Comparison of ENCODE assay signal across 35 cellular contexts in the genomic region with DNA sequence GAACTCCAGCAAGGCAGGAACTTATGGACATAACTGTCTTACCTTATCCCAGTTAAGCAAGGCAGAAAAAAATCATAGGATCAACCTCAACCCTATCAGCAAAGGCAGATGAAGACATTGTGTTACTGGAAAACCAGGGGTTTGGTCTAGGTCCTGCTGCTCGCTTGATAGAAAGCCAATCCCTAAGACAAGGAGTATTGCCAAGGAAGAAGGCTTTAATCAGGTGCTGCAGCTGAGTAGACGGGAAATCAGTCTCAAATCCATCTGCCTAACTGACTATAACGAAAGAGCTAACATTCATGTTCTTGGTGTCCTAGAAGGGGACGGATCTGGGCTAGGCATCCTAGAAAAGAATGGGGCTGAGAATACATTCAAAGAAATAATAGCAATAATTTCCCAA.
DNase-seq lines count a peak whose midpoint lies in the region; ATAC-seq, FAIRE-seq and TF ChIP-seq lines count a peak whose summit lies in the region.
"Had no signal": no experiment of that assay in that cellular context is flagged by ENCODE, and none has a peak within 500 bp of the region (broad histone marks: within the 10 kb centered on the region; RNA-seq: fewer than 3 reads in every experiment).

No MANE protein-coding gene starts in this region.

- no peaks in the 10 kb centered on the region for H3K4me1 Mint-ChIP-seq in endodermal cell
- no peaks in the 10 kb centered on the region for H3K4me1 Mint-ChIP-seq in progenitor cell of endocrine pancreas (ENCODE audit: low read depth)
- H3K4me1 Mint-ChIP-seq: B cell; CD14-positive monocyte; CD4-positive, alpha-beta memory T cell; CD4-positive, CD25-positive, alpha-beta regulatory T cell; CD8-positive, alpha-beta memory T cell had no signal

- TF ChIP-seq POLR2A in K562 (conservative IDR thresholded peaks at IDR 0.05) (no peak), gastroesophageal sphincter (IDR thresholded peaks at IDR 0.05) (no peak)

- TF ChIP-seq RAD21 in K562 (CRISPR knock-in tag; conservative IDR thresholded peaks at IDR 0.05 in 1 of 2, IDR thresholded peaks at IDR 0.05 in 1 of 2), result no peak

- no peak overlapping the region for H2AFZ ChIP-seq in K562 (ENCODE audit: low read depth, low read length)

- H3K27ac ChIP-seq in K562 (ENCODE audit: extremely low read depth, low read depth, low read length), result no peak overlapping the region
- no peak overlapping the region for H3K27ac ChIP-seq in endodermal cell (ENCODE audit: low read depth, low read length)
- H3K27ac ChIP-seq in gastroesophageal sphincter, result no peak overlapping the region
- H3K27ac ChIP-seq: 22Rv1; A549; BLaER1; BLaER1 treated with 17β-estradiol and CSF1 and Interleukin-3, amounts not matched to agents 10 nM and 100 nM; C4-2B had no signal

- DNase-seq in K562 (ENCODE audit: extremely low read depth in 1 of 4, low spot score in 3 of 4) (no peak), endodermal cell (no peak), progenitor cell of endocrine pancreas (ENCODE audit: low spot score, unreplicated experiment) (no peak), OCI-M2 (lab: John Stamatoyannopoulos, UW; ENCODE audit: unreplicated experiment) (no peak), CD1c-positive myeloid dendritic cell (ENCODE audit: extremely low spot score) (no peak)
- DNase-seq: 8988T; ACHN; AML-193; BE2C; C1 segment of cervical spinal cord; Caco-2; Calu3; CD4-positive, alpha-beta memory T cell; CD4-positive, alpha-beta T cell; CD4-positive, CD25-positive, alpha-beta regulatory T cell; CD8-positive, alpha-beta memory T cell; CD8-positive, alpha-beta T cell; COR-L47; DMS 273 treated with DMSO at 0.1 percent for 48 hours; DMS153; DMS53; DMS79; DMS79 treated with DMSO at 0.1 percent for 48 hours; DND-41; EL had no signal

- H3K9me3 Mint-ChIP-seq in endodermal cell (peaks cover 29% of the 10 kb centered on the region), progenitor cell of endocrine pancreas (ENCODE audit: low read depth) (peaks cover 6% of the 10 kb centered on the region)

- CTCF ChIA-PET in K562 (lab: Yijun Ruan, JAX; ENCODE audit: low intra/inter-chr PET ratio), result no interaction called here

- no TSS peak for BruUV-seq in K562 (replicated peaks; lab: Mats Ljungman, UMichigan)

- H3K27me3 Mint-ChIP-seq in endodermal cell (ENCODE audit: insufficient read depth), result no peaks in the 10 kb centered on the region
- no peaks in the 10 kb centered on the region for H3K27me3 Mint-ChIP-seq in progenitor cell of endocrine pancreas
- H3K27me3 Mint-ChIP-seq: B cell; CD4-positive, alpha-beta memory T cell; CD4-positive, alpha-beta T cell; CD4-positive, CD25-positive, alpha-beta regulatory T cell; CD8-positive, alpha-beta memory T cell had no signal

- H3K4me3 ChIP-seq in K562 (no peak overlapping the region), endodermal cell (ENCODE audit: low read length) (peak overlapping the region; percentile 26), gastroesophageal sphincter (no peak overlapping the region)
- H3K4me3 ChIP-seq: A549; BLaER1; BLaER1 treated with 17β-estradiol and CSF1 and Interleukin-3, amounts not matched to agents 10 nM and 100 nM had no signal

- H3K4me3 Mint-ChIP-seq in endodermal cell (no peak overlapping the region), progenitor cell of endocrine pancreas (ENCODE audit: low read depth) (no peak overlapping the region)
- H3K4me3 Mint-ChIP-seq: B cell; CD14-positive monocyte; CD4-positive, alpha-beta memory T cell; CD4-positive, alpha-beta T cell; CD4-positive, CD25-positive, alpha-beta regulatory T cell; CD8-positive, alpha-beta memory T cell; CD8-positive, alpha-beta T cell had no signal

- intact Hi-C loops in K562 (cut with micrococcal nuclease), result no loop called here

- no peaks in the 10 kb centered on the region for H3K9me1 ChIP-seq in K562 (ENCODE audit: control insufficient read depth, insufficient read depth, low read length)

- H3K36me3 ChIP-seq in K562 (ENCODE audit: control insufficient read depth, insufficient read depth, low read length), result no peaks in the 10 kb centered on the region
- no peaks in the 10 kb centered on the region for H3K36me3 ChIP-seq in endodermal cell (ENCODE audit: control insufficient read depth, insufficient read depth, low read length)
- no peaks in the 10 kb centered on the region for H3K36me3 ChIP-seq in gastroesophageal sphincter
- H3K36me3 ChIP-seq: BE2C; BLaER1; BLaER1 treated with 17β-estradiol and CSF1 and Interleukin-3, amounts not matched to agents 10 nM and 100 nM had no signal

- no peak for TF ChIP-seq CTCF in K562 (IDR thresholded peaks at IDR 0.05 in 2 of 3, conservative IDR thresholded peaks at IDR 0.05 in 1 of 3; ENCODE audit: insufficient read depth in 2 of 3, low read depth in 1 of 3, low read length in 3 of 3)
- TF ChIP-seq CTCF in endodermal cell (conservative IDR thresholded peaks at IDR 0.05), result no peak
- no peak for TF ChIP-seq CTCF in progenitor cell of endocrine pancreas (IDR thresholded peaks at IDR 0.05; ENCODE audit: unreplicated experiment)
- TF ChIP-seq CTCF in gastroesophageal sphincter (IDR thresholded peaks at IDR 0.05), result no peak

- no peak overlapping the region for H3K27ac Mint-ChIP-seq in endodermal cell
- peak overlapping the region; percentile 60 for H3K27ac Mint-ChIP-seq in progenitor cell of endocrine pancreas
- H3K27ac Mint-ChIP-seq: B cell; CD14-positive monocyte; CD4-positive, alpha-beta memory T cell; CD4-positive, alpha-beta T cell; CD4-positive, CD25-positive, alpha-beta regulatory T cell; CD8-positive, alpha-beta memory T cell; CD8-positive, alpha-beta T cell had no signal

- ATAC-seq in K562 (no peak), gastroesophageal sphincter (no peak)
- ATAC-seq: A549; CD8-positive, alpha-beta T cell had no signal

- no peaks in the 10 kb centered on the region for H3K79me2 ChIP-seq in K562 (ENCODE audit: control insufficient read depth, insufficient read depth, low read length)

- H4K20me1 ChIP-seq in K562 (replicated peaks; ENCODE audit: control insufficient read depth, insufficient read depth, low read length), result no peaks in the 10 kb centered on the region
- H4K20me1 ChIP-seq: BLaER1; BLaER1 treated with 17β-estradiol and CSF1 and Interleukin-3, amounts not matched to agents 10 nM and 100 nM had no signal

- H3K4me1 ChIP-seq in K562 (replicated peaks in 1 of 2; ENCODE audit: control insufficient read depth in 2 of 2, insufficient read depth in 2 of 2, low read length in 2 of 2) (no peaks in the 10 kb centered on the region), endodermal cell (ENCODE audit: control insufficient read depth, insufficient read depth, low read length) (no peaks in the 10 kb centered on the region), gastroesophageal sphincter (no peaks in the 10 kb centered on the region)
- H3K4me1 ChIP-seq: A549, BE2C, Caco-2 had no signal

- H3K27me3 ChIP-seq in K562 (ENCODE audit: control insufficient read depth in 2 of 2, insufficient read depth in 2 of 2, low read length in 2 of 2) (no peaks in the 10 kb centered on the region), endodermal cell (ENCODE audit: control insufficient read depth, insufficient read depth, low read length, poor library complexity, severe bottlenecking) (no peaks in the 10 kb centered on the region), gastroesophageal sphincter (no peaks in the 10 kb centered on the region)
- H3K27me3 ChIP-seq: BE2C, BLaER1 had no signal

- no peak for FAIRE-seq in K562 (lab: Jason Lieb, UNC)
- FAIRE-seq: A204.1, A549, D721Med had no signal

- H3K36me3 Mint-ChIP-seq in endodermal cell (ENCODE audit: low read depth) (peaks cover 12% of the 10 kb centered on the region), progenitor cell of endocrine pancreas (ENCODE audit: insufficient read depth) (no peaks in the 10 kb centered on the region)
- H3K36me3 Mint-ChIP-seq: CD14-positive monocyte; CD4-positive, alpha-beta memory T cell; CD4-positive, CD25-positive, alpha-beta regulatory T cell; CD8-positive, alpha-beta memory T cell; CD8-positive, alpha-beta T cell had no signal

- H3K9me3 ChIP-seq in K562 (replicated peaks; ENCODE audit: control insufficient read depth, insufficient read depth, low read depth, low read length), result no peaks in the 10 kb centered on the region; the same call in 1 of the 2 replicates
- H3K9me3 ChIP-seq in endodermal cell (ENCODE audit: control insufficient read depth, low read length), result peaks cover 26% of the 10 kb centered on the region
- H3K9me3 ChIP-seq in gastroesophageal sphincter, result no peaks in the 10 kb centered on the region
- H3K9me3 ChIP-seq: A549, BE2C, BLaER1, Caco-2 had no signal

- POLR2A ChIA-PET in K562 (lab: Yijun Ruan, JAX), result no interaction called here

- H3K4me2 ChIP-seq in K562 (ENCODE audit: insufficient read depth, low read length), result no peak overlapping the region
- H3K4me2 ChIP-seq: A549; BLaER1; BLaER1 treated with 17β-estradiol and CSF1 and Interleukin-3, amounts not matched to agents 10 nM and 100 nM had no signal

- 30% methylated on average over 4 of the region's 4 CpGs for WGBS in K562 (ENCODE audit: insufficient coverage, low coverage, missing lambda C conversion rate)
- WGBS in endodermal cell (ENCODE audit: insufficient coverage in 1 of 2, insufficient read length in 1 of 2), 2 experiments, result 97 to 100% methylated on average over 1 to 4 of the region's 4 CpGs
- 17 to 79% methylated on average over 1 to 4 of the region's 4 CpGs for WGBS in gastroesophageal sphincter (ENCODE audit: low coverage in 1 of 2), 2 donors

- in situ Hi-C loops in K562 (cut with MboI), result no loop called here

- H3K9ac ChIP-seq in K562 (ENCODE audit: insufficient read depth in 1 of 2, low read depth in 2 of 2, low read length in 2 of 2), result no peak overlapping the region
- H3K9ac ChIP-seq in endodermal cell (ENCODE audit: extremely low read depth, low read length, poor library complexity, severe bottlenecking), result no peak overlapping the region
- H3K9ac ChIP-seq: BLaER1; BLaER1 treated with 17β-estradiol and CSF1 and Interleukin-3, amounts not matched to agents 10 nM and 100 nM had no signal

- TF ChIP-seq EP300 in K562 (IDR thresholded peaks at IDR 0.05; ENCODE audit: low read length), result no peak
- TF ChIP-seq EP300 in gastroesophageal sphincter (IDR thresholded peaks at IDR 0.05), result no peak

TF ChIP-seq in K562, 482 proteins besides CTCF, POLR2A, EP300 and RAD21 (continues in another document):
- TF ChIP-seq ZFP30 (CRISPR knock-in tag; IDR thresholded peaks at IDR 0.05; ENCODE audit: borderline replicate concordance), result no peak
- TF ChIP-seq, protein P1, sequence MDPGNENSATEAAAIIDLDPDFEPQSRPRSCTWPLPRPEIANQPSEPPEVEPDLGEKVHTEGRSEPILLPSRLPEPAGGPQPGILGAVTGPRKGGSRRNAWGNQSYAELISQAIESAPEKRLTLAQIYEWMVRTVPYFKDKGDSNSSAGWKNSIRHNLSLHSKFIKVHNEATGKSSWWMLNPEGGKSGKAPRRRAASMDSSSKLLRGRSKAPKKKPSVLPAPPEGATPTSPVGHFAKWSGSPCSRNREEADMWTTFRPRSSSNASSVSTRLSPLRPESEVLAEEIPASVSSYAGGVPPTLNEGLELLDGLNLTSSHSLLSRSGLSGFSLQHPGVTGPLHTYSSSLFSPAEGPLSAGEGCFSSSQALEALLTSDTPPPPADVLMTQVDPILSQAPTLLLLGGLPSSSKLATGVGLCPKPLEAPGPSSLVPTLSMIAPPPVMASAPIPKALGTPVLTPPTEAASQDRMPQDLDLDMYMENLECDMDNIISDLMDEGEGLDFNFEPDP (CRISPR knock-in tag; IDR thresholded peaks at IDR 0.05), result no peak
